Comparison of ENCODE assay signal across 1 cellular context in genomic region chr19:45607071-45608029, GRCh38.
TF ChIP-seq lines count a peak whose summit lies in the region.

No MANE protein-coding gene starts in this region.

TF ChIP-seq in HepG2, 621 proteins besides CTCF, POLR2A, EP300 and RAD21 (continued from another document and continues in another):
- TF ChIP-seq, protein P1, sequence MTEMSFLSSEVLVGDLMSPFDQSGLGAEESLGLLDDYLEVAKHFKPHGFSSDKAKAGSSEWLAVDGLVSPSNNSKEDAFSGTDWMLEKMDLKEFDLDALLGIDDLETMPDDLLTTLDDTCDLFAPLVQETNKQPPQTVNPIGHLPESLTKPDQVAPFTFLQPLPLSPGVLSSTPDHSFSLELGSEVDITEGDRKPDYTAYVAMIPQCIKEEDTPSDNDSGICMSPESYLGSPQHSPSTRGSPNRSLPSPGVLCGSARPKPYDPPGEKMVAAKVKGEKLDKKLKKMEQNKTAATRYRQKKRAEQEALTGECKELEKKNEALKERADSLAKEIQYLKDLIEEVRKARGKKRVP (CRISPR knock-in tag; IDR thresholded peaks at IDR 0.05) = no peak
- TF ChIP-seq ZFP1 (CRISPR knock-in tag; IDR thresholded peaks at IDR 0.05) (no peak), ZNF564 (CRISPR knock-in tag; IDR thresholded peaks at IDR 0.05) (no peak), ZNF335 (CRISPR knock-in tag; IDR thresholded peaks at IDR 0.05) (no peak), ELF4 (CRISPR knock-in tag; IDR thresholded peaks at IDR 0.05; ENCODE audit: borderline replicate concordance) (no peak), ZNF264 (CRISPR knock-in tag; IDR thresholded peaks at IDR 0.05) (no peak), FOSL2 (CRISPR knock-in tag; IDR thresholded peaks at IDR 0.05) (no peak), CREB1 (IDR thresholded peaks at IDR 0.05) (no peak), CREB1 (CRISPR knock-in tag; IDR thresholded peaks at IDR 0.05) (no peak), ZNF12 (CRISPR knock-in tag; IDR thresholded peaks at IDR 0.05) (no peak), CHD2 (IDR thresholded peaks at IDR 0.05; ENCODE audit: low read depth, low read length) (no peak), ASH2L (IDR thresholded peaks at IDR 0.05; ENCODE audit: insufficient read length, low read depth, low read length) (peak; percentile 30), DRAP1 (CRISPR knock-in tag; IDR thresholded peaks at IDR 0.05) (peak; percentile 17; the same call in 1 of the 2 replicates), MAFG (CRISPR knock-in tag; IDR thresholded peaks at IDR 0.05) (no peak), FIP1L1 (IDR thresholded peaks at IDR 0.05; ENCODE audit: borderline replicate concordance, insufficient read depth, low read depth, low read length) (no peak), ZNF614 (CRISPR knock-in tag; IDR thresholded peaks at IDR 0.05; ENCODE audit: borderline replicate concordance) (peak; percentile 86; the same call in 1 of the 2 replicates), ZNF615 (CRISPR knock-in tag; IDR thresholded peaks at IDR 0.05; ENCODE audit: borderline replicate concordance) (no peak), RBAK (CRISPR knock-in tag; IDR thresholded peaks at IDR 0.05) (no peak), ZNF496 (CRISPR knock-in tag; IDR thresholded peaks at IDR 0.05; ENCODE audit: insufficient replicate concordance) (no peak), FOXC1 (CRISPR knock-in tag; IDR thresholded peaks at IDR 0.05; ENCODE audit: borderline replicate concordance) (no peak), ZNF788 (CRISPR knock-in tag; IDR thresholded peaks at IDR 0.05; ENCODE audit: borderline replicate concordance) (peak; percentile 37; the same call in 1 of the 2 replicates), ZNF580 (CRISPR knock-in tag; IDR thresholded peaks at IDR 0.05; ENCODE audit: borderline replicate concordance, low read depth) (peak; percentile 73; the same call in 1 of the 2 replicates), NRL (CRISPR knock-in tag; IDR thresholded peaks at IDR 0.05; ENCODE audit: borderline replicate concordance) (0 out of 2 replicates have a peak, but pooled peaks have one; percentile 35), ZNF577 (CRISPR knock-in tag; IDR thresholded peaks at IDR 0.05; ENCODE audit: borderline replicate concordance, low read depth) (no peak), ZNF713 (CRISPR knock-in tag; IDR thresholded peaks at IDR 0.05) (no peak), RFX3 (CRISPR knock-in tag; IDR thresholded peaks at IDR 0.05) (no peak), ZNF205 (CRISPR knock-in tag; IDR thresholded peaks at IDR 0.05) (peak; percentile 28; the same call in 1 of the 2 replicates), ZNF552 (CRISPR knock-in tag; IDR thresholded peaks at IDR 0.05; ENCODE audit: borderline replicate concordance) (no peak), SPEN (CRISPR knock-in tag; IDR thresholded peaks at IDR 0.05; ENCODE audit: low read depth) (peak; percentile 36; the same call in 1 of the 2 replicates), ZBTB14 (CRISPR knock-in tag; IDR thresholded peaks at IDR 0.05) (no peak), SIN3A (IDR thresholded peaks at IDR 0.05; ENCODE audit: borderline replicate concordance, low read depth, low read length) (no peak), ISX (CRISPR knock-in tag; conservative IDR thresholded peaks at IDR 0.05) (no peak), ZNF567 (CRISPR knock-in tag; IDR thresholded peaks at IDR 0.05; ENCODE audit: borderline replicate concordance) (no peak), TRIM24 (CRISPR knock-in tag; IDR thresholded peaks at IDR 0.05) (no peak), ZBTB26 (CRISPR knock-in tag; IDR thresholded peaks at IDR 0.05; ENCODE audit: borderline replicate concordance) (0 out of 2 replicates have a peak, but pooled peaks have one; percentile 19), KAT2B (IDR thresholded peaks at IDR 0.05; ENCODE audit: borderline replicate concordance, low read depth, low read length) (no peak), ZC3H4 (CRISPR knock-in tag; IDR thresholded peaks at IDR 0.05; ENCODE audit: borderline replicate concordance) (no peak; the same call in 1 of the 2 replicates), ZNF225 (CRISPR knock-in tag; IDR thresholded peaks at IDR 0.05) (no peak)
- TF ChIP-seq, protein P2, sequence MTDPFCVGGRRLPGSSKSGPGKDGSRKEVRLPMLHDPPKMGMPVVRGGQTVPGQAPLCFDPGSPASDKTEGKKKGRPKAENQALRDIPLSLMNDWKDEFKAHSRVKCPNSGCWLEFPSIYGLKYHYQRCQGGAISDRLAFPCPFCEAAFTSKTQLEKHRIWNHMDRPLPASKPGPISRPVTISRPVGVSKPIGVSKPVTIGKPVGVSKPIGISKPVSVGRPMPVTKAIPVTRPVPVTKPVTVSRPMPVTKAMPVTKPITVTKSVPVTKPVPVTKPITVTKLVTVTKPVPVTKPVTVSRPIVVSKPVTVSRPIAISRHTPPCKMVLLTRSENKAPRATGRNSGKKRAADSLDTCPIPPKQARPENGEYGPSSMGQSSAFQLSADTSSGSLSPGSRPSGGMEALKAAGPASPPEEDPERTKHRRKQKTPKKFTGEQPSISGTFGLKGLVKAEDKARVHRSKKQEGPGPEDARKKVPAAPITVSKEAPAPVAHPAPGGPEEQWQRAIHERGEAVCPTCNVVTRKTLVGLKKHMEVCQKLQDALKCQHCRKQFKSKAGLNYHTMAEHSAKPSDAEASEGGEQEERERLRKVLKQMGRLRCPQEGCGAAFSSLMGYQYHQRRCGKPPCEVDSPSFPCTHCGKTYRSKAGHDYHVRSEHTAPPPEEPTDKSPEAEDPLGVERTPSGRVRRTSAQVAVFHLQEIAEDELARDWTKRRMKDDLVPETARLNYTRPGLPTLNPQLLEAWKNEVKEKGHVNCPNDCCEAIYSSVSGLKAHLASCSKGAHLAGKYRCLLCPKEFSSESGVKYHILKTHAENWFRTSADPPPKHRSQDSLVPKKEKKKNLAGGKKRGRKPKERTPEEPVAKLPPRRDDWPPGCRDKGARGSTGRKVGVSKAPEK (CRISPR knock-in tag; IDR thresholded peaks at IDR 0.05; ENCODE audit: borderline replicate concordance) = no peak
- TF ChIP-seq, protein P3, sequence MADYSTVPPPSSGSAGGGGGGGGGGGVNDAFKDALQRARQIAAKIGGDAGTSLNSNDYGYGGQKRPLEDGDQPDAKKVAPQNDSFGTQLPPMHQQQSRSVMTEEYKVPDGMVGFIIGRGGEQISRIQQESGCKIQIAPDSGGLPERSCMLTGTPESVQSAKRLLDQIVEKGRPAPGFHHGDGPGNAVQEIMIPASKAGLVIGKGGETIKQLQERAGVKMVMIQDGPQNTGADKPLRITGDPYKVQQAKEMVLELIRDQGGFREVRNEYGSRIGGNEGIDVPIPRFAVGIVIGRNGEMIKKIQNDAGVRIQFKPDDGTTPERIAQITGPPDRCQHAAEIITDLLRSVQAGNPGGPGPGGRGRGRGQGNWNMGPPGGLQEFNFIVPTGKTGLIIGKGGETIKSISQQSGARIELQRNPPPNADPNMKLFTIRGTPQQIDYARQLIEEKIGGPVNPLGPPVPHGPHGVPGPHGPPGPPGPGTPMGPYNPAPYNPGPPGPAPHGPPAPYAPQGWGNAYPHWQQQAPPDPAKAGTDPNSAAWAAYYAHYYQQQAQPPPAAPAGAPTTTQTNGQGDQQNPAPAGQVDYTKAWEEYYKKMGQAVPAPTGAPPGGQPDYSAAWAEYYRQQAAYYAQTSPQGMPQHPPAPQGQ (CRISPR knock-in tag; IDR thresholded peaks at IDR 0.05; ENCODE audit: borderline replicate concordance) = no peak
- TF ChIP-seq, protein P4, sequence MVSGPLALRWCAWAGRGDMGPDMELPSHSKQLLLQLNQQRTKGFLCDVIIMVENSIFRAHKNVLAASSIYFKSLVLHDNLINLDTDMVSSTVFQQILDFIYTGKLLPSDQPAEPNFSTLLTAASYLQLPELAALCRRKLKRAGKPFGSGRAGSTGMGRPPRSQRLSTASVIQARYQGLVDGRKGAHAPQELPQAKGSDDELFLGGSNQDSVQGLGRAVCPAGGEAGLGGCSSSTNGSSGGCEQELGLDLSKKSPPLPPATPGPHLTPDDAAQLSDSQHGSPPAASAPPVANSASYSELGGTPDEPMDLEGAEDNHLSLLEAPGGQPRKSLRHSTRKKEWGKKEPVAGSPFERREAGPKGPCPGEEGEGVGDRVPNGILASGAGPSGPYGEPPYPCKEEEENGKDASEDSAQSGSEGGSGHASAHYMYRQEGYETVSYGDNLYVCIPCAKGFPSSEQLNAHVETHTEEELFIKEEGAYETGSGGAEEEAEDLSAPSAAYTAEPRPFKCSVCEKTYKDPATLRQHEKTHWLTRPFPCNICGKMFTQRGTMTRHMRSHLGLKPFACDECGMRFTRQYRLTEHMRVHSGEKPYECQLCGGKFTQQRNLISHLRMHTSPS (CRISPR knock-in tag; IDR thresholded peaks at IDR 0.05; ENCODE audit: low read depth) = no peak
- TF ChIP-seq, protein P5, sequence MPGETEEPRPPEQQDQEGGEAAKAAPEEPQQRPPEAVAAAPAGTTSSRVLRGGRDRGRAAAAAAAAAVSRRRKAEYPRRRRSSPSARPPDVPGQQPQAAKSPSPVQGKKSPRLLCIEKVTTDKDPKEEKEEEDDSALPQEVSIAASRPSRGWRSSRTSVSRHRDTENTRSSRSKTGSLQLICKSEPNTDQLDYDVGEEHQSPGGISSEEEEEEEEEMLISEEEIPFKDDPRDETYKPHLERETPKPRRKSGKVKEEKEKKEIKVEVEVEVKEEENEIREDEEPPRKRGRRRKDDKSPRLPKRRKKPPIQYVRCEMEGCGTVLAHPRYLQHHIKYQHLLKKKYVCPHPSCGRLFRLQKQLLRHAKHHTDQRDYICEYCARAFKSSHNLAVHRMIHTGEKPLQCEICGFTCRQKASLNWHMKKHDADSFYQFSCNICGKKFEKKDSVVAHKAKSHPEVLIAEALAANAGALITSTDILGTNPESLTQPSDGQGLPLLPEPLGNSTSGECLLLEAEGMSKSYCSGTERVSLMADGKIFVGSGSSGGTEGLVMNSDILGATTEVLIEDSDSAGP (CRISPR knock-in tag; IDR thresholded peaks at IDR 0.05; ENCODE audit: borderline replicate concordance) = no peak
- TF ChIP-seq, protein P6, sequence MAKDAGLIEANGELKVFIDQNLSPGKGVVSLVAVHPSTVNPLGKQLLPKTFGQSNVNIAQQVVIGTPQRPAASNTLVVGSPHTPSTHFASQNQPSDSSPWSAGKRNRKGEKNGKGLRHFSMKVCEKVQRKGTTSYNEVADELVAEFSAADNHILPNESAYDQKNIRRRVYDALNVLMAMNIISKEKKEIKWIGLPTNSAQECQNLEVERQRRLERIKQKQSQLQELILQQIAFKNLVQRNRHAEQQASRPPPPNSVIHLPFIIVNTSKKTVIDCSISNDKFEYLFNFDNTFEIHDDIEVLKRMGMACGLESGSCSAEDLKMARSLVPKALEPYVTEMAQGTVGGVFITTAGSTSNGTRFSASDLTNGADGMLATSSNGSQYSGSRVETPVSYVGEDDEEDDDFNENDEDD (CRISPR knock-in tag; IDR thresholded peaks at IDR 0.05; ENCODE audit: borderline replicate concordance) = no peak
- TF ChIP-seq, protein P7, sequence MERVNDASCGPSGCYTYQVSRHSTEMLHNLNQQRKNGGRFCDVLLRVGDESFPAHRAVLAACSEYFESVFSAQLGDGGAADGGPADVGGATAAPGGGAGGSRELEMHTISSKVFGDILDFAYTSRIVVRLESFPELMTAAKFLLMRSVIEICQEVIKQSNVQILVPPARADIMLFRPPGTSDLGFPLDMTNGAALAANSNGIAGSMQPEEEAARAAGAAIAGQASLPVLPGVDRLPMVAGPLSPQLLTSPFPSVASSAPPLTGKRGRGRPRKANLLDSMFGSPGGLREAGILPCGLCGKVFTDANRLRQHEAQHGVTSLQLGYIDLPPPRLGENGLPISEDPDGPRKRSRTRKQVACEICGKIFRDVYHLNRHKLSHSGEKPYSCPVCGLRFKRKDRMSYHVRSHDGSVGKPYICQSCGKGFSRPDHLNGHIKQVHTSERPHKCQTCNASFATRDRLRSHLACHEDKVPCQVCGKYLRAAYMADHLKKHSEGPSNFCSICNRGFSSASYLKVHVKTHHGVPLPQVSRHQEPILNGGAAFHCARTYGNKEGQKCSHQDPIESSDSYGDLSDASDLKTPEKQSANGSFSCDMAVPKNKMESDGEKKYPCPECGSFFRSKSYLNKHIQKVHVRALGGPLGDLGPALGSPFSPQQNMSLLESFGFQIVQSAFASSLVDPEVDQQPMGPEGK (CRISPR knock-in tag; IDR thresholded peaks at IDR 0.05) = peak; percentile 52; the same call in 1 of the 2 replicates
- TF ChIP-seq, protein P8, sequence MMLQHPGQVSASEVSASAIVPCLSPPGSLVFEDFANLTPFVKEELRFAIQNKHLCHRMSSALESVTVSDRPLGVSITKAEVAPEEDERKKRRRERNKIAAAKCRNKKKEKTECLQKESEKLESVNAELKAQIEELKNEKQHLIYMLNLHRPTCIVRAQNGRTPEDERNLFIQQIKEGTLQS (CRISPR knock-in tag; IDR thresholded peaks at IDR 0.05) = no peak
- TF ChIP-seq, protein P9, sequence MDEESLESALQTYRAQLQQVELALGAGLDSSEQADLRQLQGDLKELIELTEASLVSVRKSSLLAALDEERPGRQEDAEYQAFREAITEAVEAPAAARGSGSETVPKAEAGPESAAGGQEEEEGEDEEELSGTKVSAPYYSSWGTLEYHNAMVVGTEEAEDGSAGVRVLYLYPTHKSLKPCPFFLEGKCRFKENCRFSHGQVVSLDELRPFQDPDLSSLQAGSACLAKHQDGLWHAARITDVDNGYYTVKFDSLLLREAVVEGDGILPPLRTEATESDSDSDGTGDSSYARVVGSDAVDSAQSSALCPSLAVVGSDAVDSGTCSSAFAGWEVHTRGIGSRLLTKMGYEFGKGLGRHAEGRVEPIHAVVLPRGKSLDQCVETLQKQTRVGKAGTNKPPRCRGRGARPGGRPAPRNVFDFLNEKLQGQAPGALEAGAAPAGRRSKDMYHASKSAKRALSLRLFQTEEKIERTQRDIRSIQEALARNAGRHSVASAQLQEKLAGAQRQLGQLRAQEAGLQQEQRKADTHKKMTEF (CRISPR knock-in tag; IDR thresholded peaks at IDR 0.05) = peak; percentile 47; the same call in 1 of the 2 replicates
